Comparison of ENCODE assay signal across 1 cellular context in genomic region chr5:175675873-175676272, GRCh38.
TF ChIP-seq lines count a peak whose summit lies in the region.

No MANE protein-coding gene starts in this region.

TF ChIP-seq in H1, 55 proteins besides CTCF, POLR2A, EP300 and RAD21:
- no peak for TF ChIP-seq FOSL1 (IDR thresholded peaks at IDR 0.05; ENCODE audit: insufficient read depth, low read depth, low read length)
- TF ChIP-seq GABPA (IDR thresholded peaks at IDR 0.05; ENCODE audit: borderline replicate concordance, insufficient read depth, low read length), result no peak
- no peak for TF ChIP-seq CEBPB (IDR thresholded peaks at IDR 0.05; ENCODE audit: low read depth, low read length)
